ENCODE assay signal across 1 cellular context in genomic region chr3:134543113-134543512, GRCh38.
TF ChIP-seq lines count a peak whose summit lies in the region.

No MANE protein-coding gene starts in this region.

TF ChIP-seq in IMR-90, 13 proteins besides CTCF, POLR2A, EP300 and RAD21:
- TF ChIP-seq USF2 (IDR thresholded peaks at IDR 0.05; ENCODE audit: low read depth, low read length) = no peak
- TF ChIP-seq CEBPB (IDR thresholded peaks at IDR 0.05; ENCODE audit: low read depth, low read length) = peak; percentile 66
- no peak for TF ChIP-seq MXI1 (IDR thresholded peaks at IDR 0.05; ENCODE audit: borderline replicate concordance, low read depth, low read length)
- no peak for TF ChIP-seq NFE2L2 (IDR thresholded peaks at IDR 0.05; ENCODE audit: low read depth, low read length)
- no peak for TF ChIP-seq ELK1 (IDR thresholded peaks at IDR 0.05; ENCODE audit: borderline replicate concordance, low read depth, low read length)
- TF ChIP-seq BHLHE40 (IDR thresholded peaks at IDR 0.05; ENCODE audit: low read depth, low read length) = no peak
